In genomic region chr13:63636231-63636993, GRCh38 we compare ENCODE assay signal across 8 cellular contexts.
DNase-seq lines count a peak whose midpoint lies in the region; FAIRE-seq and TF ChIP-seq lines count a peak whose summit lies in the region.

No MANE protein-coding gene starts in this region.

- H2AFZ ChIP-seq in mammary epithelial cell (ENCODE audit: low read depth, low read length), result peak overlapping the region; percentile 37

- peak overlapping the region; percentile 52 for H3K4me2 ChIP-seq in mammary epithelial cell (ENCODE audit: insufficient read depth, low read depth, low read length)

- no peaks in the 10 kb centered on the region for H3K79me2 ChIP-seq in mammary epithelial cell (ENCODE audit: insufficient read depth, low read length)

- H3K4me1 ChIP-seq in mammary epithelial cell (ENCODE audit: insufficient read depth, low read length), result no peaks in the 10 kb centered on the region
- H3K4me1 ChIP-seq in small intestine (ENCODE audit: control insufficient read depth in 2 of 2, insufficient read depth in 1 of 2, low read depth in 1 of 2, low read length in 1 of 2), result no peaks in the 10 kb centered on the region

- H3K36me3 ChIP-seq in mammary epithelial cell (ENCODE audit: insufficient read depth, low read length) (no peaks in the 10 kb centered on the region), small intestine (ENCODE audit: control insufficient read depth in 2 of 2, insufficient read depth in 2 of 2, low read length in 2 of 2) (no peaks in the 10 kb centered on the region)

- TF ChIP-seq CTCF in mammary epithelial cell (conservative IDR thresholded peaks at IDR 0.05 in 1 of 2, IDR thresholded peaks at IDR 0.05 in 1 of 2; ENCODE audit: extremely low read depth in 1 of 2, insufficient read depth in 1 of 2, low read depth in 1 of 2, low read length in 2 of 2), result peak; percentile 8 to 37

- no peaks in the 10 kb centered on the region for H3K27me3 ChIP-seq in mammary epithelial cell (ENCODE audit: insufficient read depth, low read length)
- H3K27me3 ChIP-seq in small intestine (ENCODE audit: control insufficient read depth in 2 of 2, insufficient read depth in 2 of 2, low read length in 2 of 2), result no peaks in the 10 kb centered on the region

- H3K9me3 ChIP-seq in mammary epithelial cell (replicated peaks; ENCODE audit: insufficient read depth, low read length), result no peaks in the 10 kb centered on the region
- no peaks in the 10 kb centered on the region for H3K9me3 ChIP-seq in small intestine (ENCODE audit: control insufficient read depth, low read depth)

- H4K20me1 ChIP-seq in mammary epithelial cell (ENCODE audit: insufficient read depth, low read length), result no peaks in the 10 kb centered on the region

- 14% methylated on average over 6 of the region's 6 CpGs for WGBS in mammary epithelial cell (ENCODE audit: low coverage, missing lambda C conversion rate)
- WGBS in small intestine, 3 donors, result 14 to 50% (median 15%) methylated on average over 6 of the region's 6 CpGs

- DNase-seq in H4 (ENCODE audit: low spot score), result peak; percentile 4
- DNase-seq in NCI-H146 treated with DMSO at 0.1 percent for 48 hours (lab: John Stamatoyannopoulos, UW; ENCODE audit: unreplicated experiment), result peak; percentile 95
- no peak for DNase-seq in mammary epithelial cell
- DNase-seq in small intestine, result peak; percentile 17
- no peak for DNase-seq in activated effector memory CD4-positive, alpha-beta T cell treated with Interleukin-2 at 50 U/mL for 16 hours
- no peak for DNase-seq in cortex of kidney (lab: John Stamatoyannopoulos, UW)
- no peak for DNase-seq in posterior vena cava (ENCODE audit: low spot score)

- intact Hi-C loops in mammary epithelial cell (cut with micrococcal nuclease), result no loop called here
- intact Hi-C loops in posterior vena cava (cut with DNase I), result no loop called here

- dilution Hi-C loops in mammary epithelial cell (cut with HindIII; ENCODE audit: low sequenced_read_pairs), result no loop called here

- no TSS peak for BruUV-seq in mammary epithelial cell (replicated peaks; lab: Mats Ljungman, UMichigan)

- in situ Hi-C loops in mammary epithelial cell (cut with MboI; ENCODE audit: low sequenced_read_pairs in 2 of 2), result no loop called here

- FAIRE-seq in G401.6 (lab: Jason Lieb, UNC) (peak; percentile 49), small intestine (lab: Jason Lieb, UNC) (no peak)

- no peak overlapping the region for H3K27ac ChIP-seq in mammary epithelial cell (ENCODE audit: insufficient read depth, low read depth, low read length)
- H3K27ac ChIP-seq in small intestine (ENCODE audit: low read depth in 1 of 2, low read length in 1 of 2), result no peak overlapping the region

- H3K4me3 ChIP-seq in mammary epithelial cell (replicated peaks in 1 of 3; ENCODE audit: insufficient read depth in 1 of 3, low read depth in 2 of 3, low read length in 3 of 3) (peak overlapping the region; percentile 13 to 35 (median 33)), small intestine (ENCODE audit: low read depth in 1 of 2, low read length in 2 of 2) (peak overlapping the region in 1 of 2 donors; percentile 28)

- CTCF ChIA-PET in mammary epithelial cell (lab: Charles Lee; ENCODE audit: low non-redundant PET), result interaction anchor here (0.9 kb wide), 1 partner anchor 218 kb away, joined by 3 read pairs; no protein-coding TSS in a partner anchor

- H3K9ac ChIP-seq in mammary epithelial cell (ENCODE audit: insufficient read depth, low read length), result no peak overlapping the region

Comparison
In these comparisons a context has a peak if more than half of its experiments do, and no peak if none do; other contexts are left out.
1. DNase-seq: peak in H4 (single experiment), NCI-H146 treated with DMSO at 0.1 percent for 48 hours (single experiment) and small intestine (single experiment); none in mammary epithelial cell (single experiment), activated effector memory CD4-positive, alpha-beta T cell treated with Interleukin-2 at 50 U/mL for 16 hours (single experiment), cortex of kidney (single experiment) and posterior vena cava (single experiment).